25 cellular contexts compared by ENCODE assay signal in genomic region chr1:42476605-42477004, GRCh38. TPM values are rescaled to one million over a fixed set of nuclear protein-coding genes. Genes with fewer than 3 reads are reported as not detected.
DNase-seq lines count a peak whose midpoint lies in the region; ATAC-seq, FAIRE-seq and TF ChIP-seq lines count a peak whose summit lies in the region.
"Had no signal": no experiment of that assay in that cellular context is flagged by ENCODE, and none has a peak within 500 bp of the region (broad histone marks: within the 10 kb centered on the region; RNA-seq: fewer than 3 reads in every experiment).

No MANE protein-coding gene starts in this region.

- ATAC-seq in IMR-90 (ENCODE audit: low read depth), result no peak
- ATAC-seq in K562, result no peak
- ATAC-seq in left cardiac atrium, result no peak
- ATAC-seq: GM12878 had no signal

- H3K79me2 ChIP-seq in K562 (ENCODE audit: control insufficient read depth, insufficient read depth, low read length), result no peaks in the 10 kb centered on the region

- H3K27me3 ChIP-seq in IMR-90 (ENCODE audit: control insufficient read depth, insufficient read depth, low read length) (peaks cover 2% of the 10 kb centered on the region; the same call in 1 of the 2 replicates), K562 (ENCODE audit: control insufficient read depth in 2 of 2, insufficient read depth in 2 of 2, low read length in 2 of 2) (peaks cover 3 to 4% of the 10 kb centered on the region in 2 experiments; a peak in 1 of 5 replicates)
- H3K27me3 ChIP-seq: BE2C, BLaER1 had no signal

- no peak overlapping the region for H3K56ac ChIP-seq in IMR-90 (ENCODE audit: extremely low read depth, insufficient read depth, low read length)

- H3K9me1 ChIP-seq in IMR-90 (ENCODE audit: insufficient read depth, low read length) (no peaks in the 10 kb centered on the region), K562 (ENCODE audit: control insufficient read depth, insufficient read depth, low read length) (no peaks in the 10 kb centered on the region)

- no peak overlapping the region for H3K23ac ChIP-seq in IMR-90 (ENCODE audit: low read depth, low read length)

- no peak overlapping the region for H3K14ac ChIP-seq in IMR-90 (replicated peaks; ENCODE audit: low read depth, low read length)

- H3K9me3 ChIP-seq in IMR-90 (ENCODE audit: control insufficient read depth, insufficient read depth, low read length) (no peaks in the 10 kb centered on the region), K562 (replicated peaks; ENCODE audit: control insufficient read depth, insufficient read depth, low read depth, low read length) (no peaks in the 10 kb centered on the region)
- H3K9me3 ChIP-seq: BE2C, BLaER1 had no signal

- no peak overlapping the region for H2BK15ac ChIP-seq in IMR-90 (ENCODE audit: low read depth, low read length)

- CTCF ChIA-PET in IMR-90 (lab: Yijun Ruan, JAX) (no interaction called here), K562 (lab: Yijun Ruan, JAX; ENCODE audit: low intra/inter-chr PET ratio) (no interaction called here)

- no peaks in the 10 kb centered on the region for H3K36me3 ChIP-seq in IMR-90 (ENCODE audit: control insufficient read depth, insufficient read depth, low read length)
- no peaks in the 10 kb centered on the region for H3K36me3 ChIP-seq in K562 (ENCODE audit: control insufficient read depth, insufficient read depth, low read length)
- H3K36me3 ChIP-seq: BE2C, BLaER1 had no signal

- TF ChIP-seq RAD21 in IMR-90 (IDR thresholded peaks at IDR 0.05; ENCODE audit: low read length) (no peak), K562 (CRISPR knock-in tag; conservative IDR thresholded peaks at IDR 0.05 in 1 of 2, IDR thresholded peaks at IDR 0.05 in 1 of 2) (no peak)

- H3K79me1 ChIP-seq in IMR-90 (ENCODE audit: low read depth in 1 of 2, low read length in 2 of 2), result no peaks in the 10 kb centered on the region

- no peaks in the 10 kb centered on the region for H4K20me1 ChIP-seq in IMR-90 (ENCODE audit: insufficient read depth, low read length)
- no peaks in the 10 kb centered on the region for H4K20me1 ChIP-seq in K562 (replicated peaks; ENCODE audit: control insufficient read depth, insufficient read depth, low read length)
- H4K20me1 ChIP-seq: BLaER1 had no signal

- no peak overlapping the region for H2BK120ac ChIP-seq in IMR-90 (ENCODE audit: low read depth, low read length)

- H2AFZ ChIP-seq in IMR-90 (replicated peaks; ENCODE audit: low read length, poor library complexity) (no peak overlapping the region), K562 (ENCODE audit: low read depth, low read length) (no peak overlapping the region)

- no peak for FAIRE-seq in K562 (lab: Jason Lieb, UNC)
- FAIRE-seq: A204.1, GM12878, GM12892, GM19239 had no signal

- H2AK9ac ChIP-seq in IMR-90 (replicated peaks; ENCODE audit: low read depth, low read length, poor library complexity), result no peak overlapping the region

- TF ChIP-seq CTCF in IMR-90 (conservative IDR thresholded peaks at IDR 0.05; ENCODE audit: low read depth, low read length) (no peak), K562 (IDR thresholded peaks at IDR 0.05 in 2 of 3, conservative IDR thresholded peaks at IDR 0.05 in 1 of 3; ENCODE audit: insufficient read depth in 2 of 3, low read depth in 1 of 3, low read length in 3 of 3) (no peak)

- no peak overlapping the region for H4K91ac ChIP-seq in IMR-90 (ENCODE audit: insufficient read depth, low read depth, low read length)

- H4K5ac ChIP-seq in IMR-90 (ENCODE audit: low read depth, low read length), result no peak overlapping the region

- POLR2A ChIA-PET in IMR-90 (lab: Charles Lee; ENCODE audit: unreplicated experiment), result no interaction called here
- POLR2A ChIA-PET in K562 (lab: Yijun Ruan, JAX), result interaction anchor here (1.2 kb wide), 1 partner anchor 9 kb away, joined by 4 read pairs; no protein-coding TSS in a partner anchor

- no peak overlapping the region for H3K4me2 ChIP-seq in IMR-90 (ENCODE audit: low read depth, low read length)
- H3K4me2 ChIP-seq in K562 (ENCODE audit: insufficient read depth, low read length), result no peak overlapping the region
- H3K4me2 ChIP-seq: BLaER1 had no signal

- H2AK5ac ChIP-seq in IMR-90 (ENCODE audit: low read depth, low read length), result no peak overlapping the region

- no peak overlapping the region for H3K18ac ChIP-seq in IMR-90 (ENCODE audit: low read depth, low read length)

- H2BK5ac ChIP-seq in IMR-90 (ENCODE audit: low read depth, low read length, poor library complexity, severe bottlenecking), result no peak overlapping the region

- no peak for TF ChIP-seq POLR2A in IMR-90 (IDR thresholded peaks at IDR 0.05; ENCODE audit: low read depth, low read length)
- TF ChIP-seq POLR2A in K562 (conservative IDR thresholded peaks at IDR 0.05), result no peak

- H2BK20ac ChIP-seq in IMR-90 (ENCODE audit: low read depth, low read length), result no peak overlapping the region

- H3K9ac ChIP-seq in IMR-90 (ENCODE audit: low read depth, low read length) (no peak overlapping the region), K562 (ENCODE audit: insufficient read depth in 1 of 2, low read depth in 2 of 2, low read length in 2 of 2) (no peak overlapping the region)
- H3K9ac ChIP-seq: BLaER1 had no signal

- no CpG with 5 or more reads among the region's 4 CpGs for WGBS in IMR-90 (ENCODE audit: extremely low coverage in 2 of 2, insufficient read length in 1 of 2), 2 experiments
- WGBS in K562 (ENCODE audit: insufficient coverage, low coverage, missing lambda C conversion rate), result 4% methylated on average over 3 of the region's 4 CpGs

- BruUV-seq in IMR-90 (replicated peaks; lab: Mats Ljungman, UMichigan) (no TSS peak), K562 (replicated peaks; lab: Mats Ljungman, UMichigan) (no TSS peak)

- H3K4me3 ChIP-seq in IMR-90 (ENCODE audit: insufficient read depth, low read depth, low read length) (no peak overlapping the region), K562 (no peak overlapping the region)
- H3K4me3 ChIP-seq: BLaER1, GM12878 had no signal

- dilution Hi-C loops in IMR-90 (cut with HindIII; ENCODE audit: low sequenced_read_pairs, unreplicated experiment), result no loop called here

- TF ChIP-seq EP300 in K562 (IDR thresholded peaks at IDR 0.05; ENCODE audit: low read length), result no peak

- H3K4me1 ChIP-seq in IMR-90 (ENCODE audit: control insufficient read depth, insufficient read depth, low read length) (no peaks in the 10 kb centered on the region), K562 (replicated peaks in 1 of 2; ENCODE audit: control insufficient read depth in 2 of 2, insufficient read depth in 2 of 2, low read length in 2 of 2) (no peaks in the 10 kb centered on the region)
- H3K4me1 ChIP-seq: BE2C, BLaER1 had no signal

- H4K8ac ChIP-seq in IMR-90 (ENCODE audit: low read depth in 2 of 2, low read length in 2 of 2), result no peak overlapping the region

- DNase-seq in IMR-90 (no peak), K562 (ENCODE audit: extremely low read depth in 1 of 4, low spot score in 3 of 4) (no peak), NCI-H1105 treated with DMSO at 0.1 percent for 48 hours (lab: John Stamatoyannopoulos, UW) (no peak), left cardiac atrium (no peak)
- DNase-seq: 8988T; ACHN; BE2C; C1 segment of cervical spinal cord; CD4-positive, alpha-beta memory T cell; CD4-positive, CD25-positive, alpha-beta regulatory T cell; CD8-positive, alpha-beta memory T cell; COR-L47; DMS 273 treated with DMSO at 0.1 percent for 48 hours; DMS153; DMS53; DMS79; DND-41; EL; GDM1 had no signal

- intact Hi-C loops in IMR-90 (cut with micrococcal nuclease), result no loop called here
- intact Hi-C loops in K562 (cut with micrococcal nuclease), result no loop called here
- intact Hi-C loops in left cardiac atrium (cut with DNase I), result no loop called here

- H3K27ac ChIP-seq in IMR-90 (ENCODE audit: insufficient read depth, low read length), result no peak overlapping the region
- no peak overlapping the region for H3K27ac ChIP-seq in K562 (ENCODE audit: extremely low read depth, low read depth, low read length)
- H3K27ac ChIP-seq: BLaER1 had no signal

- no peak overlapping the region for H3K4ac ChIP-seq in IMR-90 (ENCODE audit: low read depth, low read length)

- in situ Hi-C loops in IMR-90 (cut with MboI; ENCODE audit: low sequenced_read_pairs) (no loop called here), K562 (cut with MboI) (no loop called here)

RNA-seq across cellular contexts. Expression of gene CCDC30, which starts 13.5 kb away (rescaled TPM):
- total RNA-seq in IMR-90 (2012; rRNA removed), result under 0.01 and 0.18 TPM in 2 replicates
- polyA plus RNA-seq in IMR-90 (2012; rRNA removed), result 0.14 and 0.17 TPM in 2 replicates
- polyA plus RNA-seq in IMR-90 (2012; cell fraction: cytosol; rRNA removed), result 0.01 TPM in 1 of 2 replicates, not detected in the other
- 0.16 and 0.45 TPM in 2 replicates for polyA plus RNA-seq in IMR-90 (2012; cell fraction: nucleus; rRNA removed; ENCODE audit: low replicate concordance)
- total RNA-seq in K562 (2011; cell fraction: chromatin; rRNA removed; ENCODE audit: low replicate concordance), result 0.23 and 1.9 TPM in 2 replicates
- 0.50 and 0.66 TPM in 2 replicates for total RNA-seq in K562 (2011; cell fraction: nucleolus; rRNA removed)
- total RNA-seq in K562 (2011; cell fraction: nucleoplasm; rRNA removed), result 0.92 and 1.9 TPM in 2 replicates
- total RNA-seq in K562 (2014; rRNA removed), result 0.05 and 0.08 TPM in 2 replicates
- total RNA-seq in K562 (2014; rRNA removed; fragmentation: Illumina TruSeq; extraction: Trizol), result 0.40 and 1.8 TPM in 2 replicates
- 0.36 and 0.41 TPM in 2 replicates for total RNA-seq in K562 (2015; rRNA removed; fragmentation: Illumina TruSeq; extraction: Trizol)
- 0.76 and 0.91 TPM in 2 replicates for total RNA-seq in K562 (2021)
- 0.17 and 0.19 TPM in 2 replicates for polyA plus RNA-seq in K562 (2011; rRNA removed)
- polyA plus RNA-seq in K562 (2011; cell fraction: cytosol; rRNA removed), result not detected in 2 replicates
- polyA plus RNA-seq in K562 (2011; cell fraction: nucleus; rRNA removed), result 0.21 and 0.33 TPM in 2 replicates
- polyA plus RNA-seq in K562 (2012), result 0.56 and 0.60 TPM in 2 replicates
- polyA plus RNA-seq in K562 (2014; fragmentation: Illumina TruSeq; extraction: Trizol), result 0.15 and 0.16 TPM in 2 replicates
- under 1 TPM; 0.24 to 0.44 TPM for polyA plus RNA-seq in K562 (2014; fragmentation: Nextera tagmentation; extraction: Ambion mirVana)
- 0.12 and 0.23 TPM in 2 replicates for polyA plus RNA-seq in K562 (2014; rRNA removed)
- 0.09 and 0.32 TPM in 2 replicates for polyA minus RNA-seq in K562 (2011; rRNA and poly(A)+ RNA removed)
- polyA minus RNA-seq in K562 (2011; cell fraction: cytosol; rRNA and poly(A)+ RNA removed), result not detected in 2 replicates
- 0.67 and 1.4 TPM in 2 replicates for polyA minus RNA-seq in K562 (2011; cell fraction: nucleus; rRNA and poly(A)+ RNA removed)
- 1 to 10 TPM; 1.4 to 2.3 TPM for total RNA-seq in left cardiac atrium

RNA-seq across cellular contexts. Expression of gene PPCS, which starts 20.3 kb away (rescaled TPM):
- 8.2 and 13.6 TPM in 2 replicates for total RNA-seq in IMR-90 (2012; rRNA removed)
- polyA plus RNA-seq in IMR-90 (2012; rRNA removed), result 15.3 and 18.9 TPM in 2 replicates
- polyA plus RNA-seq in IMR-90 (2012; cell fraction: cytosol; rRNA removed), result 10.3 and 18.4 TPM in 2 replicates
- 11.0 and 16.6 TPM in 2 replicates for polyA plus RNA-seq in IMR-90 (2012; cell fraction: nucleus; rRNA removed; ENCODE audit: low replicate concordance)
- 8.8 and 11.0 TPM in 2 replicates for total RNA-seq in K562 (2011; cell fraction: chromatin; rRNA removed; ENCODE audit: low replicate concordance)
- total RNA-seq in K562 (2011; cell fraction: nucleolus; rRNA removed), result 7.2 and 12.2 TPM in 2 replicates
- total RNA-seq in K562 (2011; cell fraction: nucleoplasm; rRNA removed), result 8.1 and 13.1 TPM in 2 replicates
- total RNA-seq in K562 (2014; rRNA removed), result 13.0 and 22.2 TPM in 2 replicates
- 16.6 and 19.7 TPM in 2 replicates for total RNA-seq in K562 (2014; rRNA removed; fragmentation: Illumina TruSeq; extraction: Trizol)
- total RNA-seq in K562 (2015; rRNA removed; fragmentation: Illumina TruSeq; extraction: Trizol), result 14.8 and 16.5 TPM in 2 replicates
- 13.9 and 15.0 TPM in 2 replicates for total RNA-seq in K562 (2021)
- polyA plus RNA-seq in K562 (2011; rRNA removed), result 4.7 and 7.9 TPM in 2 replicates
- 7.4 and 33.1 TPM in 2 replicates for polyA plus RNA-seq in K562 (2011; cell fraction: cytosol; rRNA removed)
- polyA plus RNA-seq in K562 (2011; cell fraction: nucleus; rRNA removed), result 6.3 and 10.0 TPM in 2 replicates
- polyA plus RNA-seq in K562 (2012), result 13.5 and 26.0 TPM in 2 replicates
- polyA plus RNA-seq in K562 (2014; fragmentation: Illumina TruSeq; extraction: Trizol), result 12.8 and 15.2 TPM in 2 replicates
- 10 to 100 TPM; 12.9 to 14.2 TPM for polyA plus RNA-seq in K562 (2014; fragmentation: Nextera tagmentation; extraction: Ambion mirVana)
- polyA plus RNA-seq in K562 (2014; rRNA removed), result 20.6 and 34.6 TPM in 2 replicates
- polyA minus RNA-seq in K562 (2011; rRNA and poly(A)+ RNA removed), result 2.7 and 3.6 TPM in 2 replicates
- polyA minus RNA-seq in K562 (2011; cell fraction: cytosol; rRNA and poly(A)+ RNA removed), result 3.6 and 4.9 TPM in 2 replicates
- polyA minus RNA-seq in K562 (2011; cell fraction: nucleus; rRNA and poly(A)+ RNA removed), result 5.0 and 6.1 TPM in 2 replicates
- total RNA-seq in left cardiac atrium, result 10 to 100 TPM; 33.5 to 36.8 TPM

RNA-seq across cellular contexts. Expression of gene ZMYND12, which starts 20.8 kb away (rescaled TPM):
- total RNA-seq in IMR-90 (2012; rRNA removed), result under 0.01 TPM in 1 of 2 replicates, not detected in the other
- 0.03 TPM in 1 of 2 replicates, not detected in the other for polyA plus RNA-seq in IMR-90 (2012; rRNA removed)
- polyA plus RNA-seq in IMR-90 (2012; cell fraction: cytosol; rRNA removed), result 0.07 TPM in 1 of 2 replicates, not detected in the other
- polyA plus RNA-seq in IMR-90 (2012; cell fraction: nucleus; rRNA removed; ENCODE audit: low replicate concordance), result 0.11 TPM in 1 of 2 replicates, not detected in the other
- not detected in 2 replicates for total RNA-seq in K562 (2011; cell fraction: chromatin; rRNA removed; ENCODE audit: low replicate concordance)
- total RNA-seq in K562 (2011; cell fraction: nucleolus; rRNA removed), result not detected in 2 replicates
- total RNA-seq in K562 (2011; cell fraction: nucleoplasm; rRNA removed), result not detected in 2 replicates
- total RNA-seq in K562 (2014; rRNA removed), result not detected in 2 replicates
- total RNA-seq in K562 (2014; rRNA removed; fragmentation: Illumina TruSeq; extraction: Trizol), result not detected in 2 replicates
- not detected in 2 replicates for total RNA-seq in K562 (2015; rRNA removed; fragmentation: Illumina TruSeq; extraction: Trizol)
- not detected in 2 replicates for total RNA-seq in K562 (2021)
- polyA plus RNA-seq in K562 (2011; rRNA removed), result not detected in 2 replicates
- polyA plus RNA-seq in K562 (2011; cell fraction: cytosol; rRNA removed), result not detected in 2 replicates
- polyA plus RNA-seq in K562 (2011; cell fraction: nucleus; rRNA removed), result not detected in 2 replicates
- polyA plus RNA-seq in K562 (2012), result not detected in 2 replicates
- not detected in 2 replicates for polyA plus RNA-seq in K562 (2014; fragmentation: Illumina TruSeq; extraction: Trizol)
- not detected for polyA plus RNA-seq in K562 (2014; fragmentation: Nextera tagmentation; extraction: Ambion mirVana)
- not detected in 2 replicates for polyA plus RNA-seq in K562 (2014; rRNA removed)
- polyA minus RNA-seq in K562 (2011; rRNA and poly(A)+ RNA removed), result not detected in 2 replicates
- polyA minus RNA-seq in K562 (2011; cell fraction: cytosol; rRNA and poly(A)+ RNA removed), result not detected in 2 replicates
- polyA minus RNA-seq in K562 (2011; cell fraction: nucleus; rRNA and poly(A)+ RNA removed), result not detected in 2 replicates
- under 1 TPM; 0.31 to 0.65 TPM for total RNA-seq in left cardiac atrium
- total RNA-seq: G401 had no signal
- polyA plus RNA-seq: CD8-positive, alpha-beta memory T cell had no signal
